In the genomic region with DNA sequence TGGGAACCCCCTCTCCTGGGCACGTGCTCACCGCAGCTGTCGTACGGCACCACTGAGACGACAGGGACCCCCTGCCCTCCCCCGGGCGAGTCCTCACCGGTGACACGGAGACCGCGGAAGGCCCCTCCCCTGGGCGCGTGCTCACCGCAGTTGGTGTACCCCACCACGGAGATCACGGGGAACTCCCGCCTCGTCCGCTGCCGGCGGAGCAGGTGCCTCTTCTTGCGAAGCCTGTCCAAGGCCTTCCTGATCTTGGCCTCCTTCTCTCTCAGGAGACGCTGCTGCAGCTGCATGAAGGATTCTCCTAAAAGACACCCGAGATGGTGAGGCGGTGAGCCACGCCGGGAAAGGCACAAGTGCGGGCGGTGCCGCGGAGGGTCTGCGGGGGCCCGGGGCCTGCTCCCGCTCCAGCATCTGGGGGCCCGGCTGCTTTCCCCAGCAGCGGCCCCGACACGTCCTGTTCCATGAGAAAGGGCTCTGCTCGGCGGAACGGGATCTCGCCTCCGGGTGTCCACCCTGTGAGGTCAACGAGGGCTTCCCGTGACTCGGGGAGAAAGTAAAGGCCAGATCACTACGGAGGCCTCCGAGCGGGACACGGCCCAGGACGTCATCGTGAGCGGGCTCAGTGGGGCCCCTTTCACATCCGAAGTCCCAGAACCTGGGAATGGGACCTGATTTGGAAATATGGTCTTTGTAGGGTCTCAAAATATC, we compare ENCODE assay signal across 22 cellular contexts. TPM values are rescaled to one million over a fixed set of nuclear protein-coding genes. Genes with fewer than 3 reads are reported as not detected.
DNase-seq lines count a peak whose midpoint lies in the region; ATAC-seq and TF ChIP-seq lines count a peak whose summit lies in the region.
"Had no signal": no experiment of that assay in that cellular context is flagged by ENCODE, and none has a peak within 500 bp of the region (broad histone marks: within the 10 kb centered on the region; RNA-seq: fewer than 3 reads in every experiment).

No MANE protein-coding gene starts in this region.

- H3K9me3 ChIP-seq in heart right ventricle (no peaks in the 10 kb centered on the region), left lung (no peaks in the 10 kb centered on the region), aorta (ENCODE audit: control insufficient read depth, low read length) (no peaks in the 10 kb centered on the region)
- H3K9me3 ChIP-seq: A549, HAP-1 had no signal

- H3K4me3 Mint-ChIP-seq in natural killer cell treated with Interleukin-12 subunit alpha and Interleukin-12 subunit beta and Interleukin-15 and Interleukin-18, amount 100 ng/mL, for 72 hours = no peak overlapping the region

- no peaks in the 10 kb centered on the region for H3K27me3 ChIP-seq in heart right ventricle
- H3K27me3 ChIP-seq in left lung = no peaks in the 10 kb centered on the region
- H3K27me3 ChIP-seq in aorta (ENCODE audit: control insufficient read depth in 1 of 2, insufficient read depth in 2 of 2, low read length in 1 of 2) = no peaks in the 10 kb centered on the region

- H3K4me1 Mint-ChIP-seq in natural killer cell treated with Interleukin-12 subunit alpha and Interleukin-12 subunit beta and Interleukin-15 and Interleukin-18, amount 100 ng/mL, for 72 hours (ENCODE audit: low read depth in 2 of 2) = peaks cover 1 to 5% of the 10 kb centered on the region in 2 donors

- H3K27ac ChIP-seq in heart right ventricle (no peak overlapping the region), left lung (no peak overlapping the region), aorta (ENCODE audit: low read depth in 1 of 2, low read length in 2 of 2) (no peak overlapping the region)
- H3K27ac ChIP-seq: A549, GM23248 had no signal

- DNase-seq in Right ventricle myocardium superior = peak; percentile 33
- DNase-seq in heart right ventricle = no peak
- peak; percentile 29 to 74 for DNase-seq in left lung
- peak in 6 of 10 donors; percentile 3 to 83 (median 44) for DNase-seq in posterior cingulate gyrus
- peak; percentile 42 to 76 for DNase-seq in aorta
- DNase-seq in natural killer cell treated with Interleukin-12 subunit alpha and Interleukin-12 subunit beta and Interleukin-15 and Interleukin-18, amount 100 ng/mL, for 72 hours (ENCODE audit: low spot score) = no peak
- no peak for DNase-seq in left lobe of liver (ENCODE audit: low spot score)
- DNase-seq: DMS53, GM23248, MM.1S, NCI-H1105 treated with DMSO at 0.1 percent for 48 hours, NCI-H187, NCI-H2107, NCI-H2227 treated with DMSO at 0.1 percent for 48 hours, NCI-H510A treated with DMSO at 0.1 percent for 48 hours, NCI-H774, OCI-M1, SIG-M5 had no signal

- peaks cover 15% of the 10 kb centered on the region for H3K36me3 Mint-ChIP-seq in natural killer cell treated with Interleukin-12 subunit alpha and Interleukin-12 subunit beta and Interleukin-15 and Interleukin-18, amount 100 ng/mL, for 72 hours

- no peaks in the 10 kb centered on the region for H3K9me3 Mint-ChIP-seq in natural killer cell treated with Interleukin-12 subunit alpha and Interleukin-12 subunit beta and Interleukin-15 and Interleukin-18, amount 100 ng/mL, for 72 hours
- H3K9me3 Mint-ChIP-seq: CD8-positive, alpha-beta memory T cell had no signal

- H3K36me3 ChIP-seq in heart right ventricle (peaks cover 0 to 80% (median 37%) of the 10 kb centered on the region in 9 donors), left lung (peaks cover 0 to 76% of the 10 kb centered on the region in 2 donors), aorta (ENCODE audit: control insufficient read depth in 1 of 2, insufficient read depth in 2 of 2, low read length in 1 of 2) (peaks cover 7% of the 10 kb centered on the region in 2 donors)

- intact Hi-C loops in Right ventricle myocardium superior (cut with DNase I) = no loop called here
- intact Hi-C loops in heart right ventricle (cut with DNase I) = no loop called here
- intact Hi-C loops in left lung (cut with DNase I) = no loop called here
- intact Hi-C loops in posterior cingulate gyrus (cut with DNase I) = no loop called here
- intact Hi-C loops in aorta (cut with DNase I) = no loop called here

- H3K4me1 ChIP-seq in heart right ventricle = peaks cover 0 to 11% (median 0%) of the 10 kb centered on the region in 9 donors
- H3K4me1 ChIP-seq in left lung = no peaks in the 10 kb centered on the region
- no peaks in the 10 kb centered on the region for H3K4me1 ChIP-seq in aorta (ENCODE audit: control insufficient read depth in 1 of 2, insufficient read depth in 2 of 2, low read length in 2 of 2)
- H3K4me1 ChIP-seq: HAP-1 had no signal

- no peaks in the 10 kb centered on the region for H3K27me3 Mint-ChIP-seq in natural killer cell treated with Interleukin-12 subunit alpha and Interleukin-12 subunit beta and Interleukin-15 and Interleukin-18, amount 100 ng/mL, for 72 hours
- H3K27me3 Mint-ChIP-seq: CD8-positive, alpha-beta memory T cell had no signal

- ATAC-seq in Right ventricle myocardium superior (ENCODE audit: poor library complexity) (no peak), heart right ventricle (no peak), left lung (no peak), aorta (ENCODE audit: low FRiP score) (no peak), left lobe of liver (no peak), HG03095 (IDR thresholded peaks at IDR 0.05; ENCODE audit: unreplicated experiment) (no peak)
- no peak for ATAC-seq in natural killer cell treated with Interleukin-12 subunit alpha and Interleukin-12 subunit beta and Interleukin-15 and Interleukin-18, amount 100 ng/mL, for 72 hours

- H3K4me3 ChIP-seq in heart right ventricle = no peak overlapping the region
- H3K4me3 ChIP-seq in left lung = no peak overlapping the region
- no peak overlapping the region for H3K4me3 ChIP-seq in aorta (ENCODE audit: low read length in 2 of 2)
- H3K4me3 ChIP-seq: A549, GM23248, HAP-1 had no signal

- no peak for TF ChIP-seq CTCF in heart right ventricle (IDR thresholded peaks at IDR 0.05)
- no peak for TF ChIP-seq CTCF in left lung (IDR thresholded peaks at IDR 0.05)

- 91 to 96% methylated on average over 52 to 54 of the region's 54 CpGs for WGBS in heart right ventricle, 2 donors
- WGBS in aorta, 2 donors = 96% methylated on average over 54 of the region's 54 CpGs

- no peak overlapping the region for H3K27ac Mint-ChIP-seq in natural killer cell treated with Interleukin-12 subunit alpha and Interleukin-12 subunit beta and Interleukin-15 and Interleukin-18, amount 100 ng/mL, for 72 hours

RNA-seq across cellular contexts. Expression of gene GTPBP6, which starts 5.8 kb away (rescaled TPM):
- 50.8 TPM for total RNA-seq in Right ventricle myocardium superior
- total RNA-seq in heart right ventricle = 10 to 100 TPM; 29.8 to 55.4 (median 46.3) TPM
- polyA plus RNA-seq in heart right ventricle = 100 to 1,000 TPM in 1 of 2 donors, 10 to 100 TPM in 1; 44.0 to 103 TPM
- total RNA-seq in left lung = 10 to 100 TPM; 41.0 to 57.8 TPM
- total RNA-seq in aorta = 10 to 100 TPM; 34.7 to 44.7 TPM
- polyA plus RNA-seq in aorta = 10 to 100 TPM; 38.8 to 62.6 TPM
- total RNA-seq in natural killer cell treated with Interleukin-12 subunit alpha and Interleukin-12 subunit beta and Interleukin-15 and Interleukin-18, amount 100 ng/mL, for 72 hours = 10 to 100 TPM; 45.8 to 69.6 TPM
- total RNA-seq in left lobe of liver = 31.7 TPM

RNA-seq across cellular contexts. Expression of gene PLCXD1, which starts 31.6 kb away (rescaled TPM):
- total RNA-seq in Right ventricle myocardium superior = 5.1 TPM
- total RNA-seq in heart right ventricle = 1 to 10 TPM; 1.9 to 6.5 (median 2.7) TPM
- polyA plus RNA-seq in heart right ventricle = 10 to 100 TPM in 1 of 2 donors, 1 to 10 TPM in 1; 3.0 to 19.9 TPM
- total RNA-seq in left lung = 10 to 100 TPM; 17.0 to 17.8 TPM
- total RNA-seq in aorta = 1 to 10 TPM; 3.7 to 9.7 TPM
- 10 to 100 TPM in 1 of 2 donors, 1 to 10 TPM in 1; 1.3 to 16.3 TPM for polyA plus RNA-seq in aorta
- 10 to 100 TPM; 18.3 to 61.7 TPM for total RNA-seq in natural killer cell treated with Interleukin-12 subunit alpha and Interleukin-12 subunit beta and Interleukin-15 and Interleukin-18, amount 100 ng/mL, for 72 hours
- 11.4 TPM for total RNA-seq in left lobe of liver

Comparison
In these comparisons a context has a peak if more than half of its experiments do, and no peak if none do; other contexts are left out.
1. DNase-seq: peak in Right ventricle myocardium superior (single experiment), left lung (2 of 2), posterior cingulate gyrus (6 of 10) and aorta (2 of 2); none in heart right ventricle (0 of 2), natural killer cell treated with Interleukin-12 subunit alpha and Interleukin-12 subunit beta and Interleukin-15 and Interleukin-18, amount 100 ng/mL, for 72 hours (single experiment) and left lobe of liver (single experiment).